ENCODE assay signal across 17 cellular contexts in the genomic region with DNA sequence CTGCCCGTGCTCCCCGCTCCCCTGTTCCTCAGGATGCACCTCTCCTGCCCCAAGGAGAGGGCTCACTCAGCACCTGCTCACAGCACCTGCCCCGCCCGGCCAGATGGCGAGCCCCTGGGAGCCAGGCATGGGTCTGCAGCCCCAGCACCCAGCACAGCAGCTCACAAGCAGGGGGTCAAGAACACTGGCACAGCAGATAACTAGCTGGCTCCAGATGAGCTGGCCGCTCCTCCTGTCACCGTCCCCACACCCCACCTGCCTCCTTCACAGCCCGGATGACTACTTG.
"Had no signal": no experiment of that assay in that cellular context is flagged by ENCODE, and none has a peak within 500 bp of the region (broad histone marks: within the 10 kb centered on the region; RNA-seq: fewer than 3 reads in every experiment).

No MANE protein-coding gene starts in this region.

- ATAC-seq: activated CD8-positive, alpha-beta T cell treated with anti-CD3 and anti-CD28 coated beads for 36 hours; heart right ventricle; naive thymus-derived CD4-positive, alpha-beta T cell had no signal

- H3K9ac ChIP-seq: parathyroid adenoma had no signal

- DNase-seq: activated CD4-positive, alpha-beta T cell treated with anti-CD3 and anti-CD28 coated beads for 48 hours; activated CD4-positive, CD25-positive, alpha-beta regulatory T cell; activated CD8-positive, alpha-beta T cell treated with anti-CD3 and anti-CD28 coated beads for 36 hours; activated naive CD4-positive, alpha-beta T cell treated with anti-CD3 and anti-CD28 coated beads for 36 hours; activated T-cell treated with anti-CD3 and anti-CD28 coated beads, Interleukin-2, amount 50 U/mL, for 1 hour; aorta; colonic mucosa; heart right ventricle; kidney glomerular epithelial cell; mesendoderm; naive thymus-derived CD4-positive, alpha-beta T cell; stimulated activated naive CD4-positive, alpha-beta T cell treated with Interleukin-2 at 50 U/mL for 16 hours had no signal

- H3K4me1 ChIP-seq: colonic mucosa, parathyroid adenoma had no signal

- FAIRE-seq: frontal cortex had no signal

- H3K9me3 Mint-ChIP-seq: activated CD8-positive, alpha-beta T cell treated with anti-CD3 and anti-CD28 coated beads for 36 hours; activated naive CD4-positive, alpha-beta T cell treated with anti-CD3 and anti-CD28 coated beads for 36 hours; central memory CD8-positive, alpha-beta T cell; naive thymus-derived CD4-positive, alpha-beta T cell; T-helper 2 cell treated with Interferon-gamma antibody and Interleukin-4, amounts not matched to agents 5 μg/mL and 100 μg/mL, for 36 hours; type B pancreatic cell had no signal

- H3K4me3 ChIP-seq: colonic mucosa, heart right ventricle had no signal

- H3K27me3 Mint-ChIP-seq: activated CD8-positive, alpha-beta T cell treated with anti-CD3 and anti-CD28 coated beads for 36 hours; central memory CD8-positive, alpha-beta T cell; naive thymus-derived CD4-positive, alpha-beta T cell; type B pancreatic cell had no signal

- H3K27me3 ChIP-seq: colonic mucosa, heart right ventricle had no signal

- H3K4me3 Mint-ChIP-seq: activated CD8-positive, alpha-beta T cell treated with anti-CD3 and anti-CD28 coated beads for 36 hours; activated naive CD4-positive, alpha-beta T cell treated with anti-CD3 and anti-CD28 coated beads for 36 hours; central memory CD8-positive, alpha-beta T cell; naive thymus-derived CD4-positive, alpha-beta T cell; T-helper 2 cell treated with Interferon-gamma antibody and Interleukin-4, amounts not matched to agents 5 μg/mL and 100 μg/mL, for 36 hours; type B pancreatic cell had no signal

- H3K27ac ChIP-seq: colonic mucosa, heart right ventricle, parathyroid adenoma had no signal

- H3K9me3 ChIP-seq: colonic mucosa, heart right ventricle had no signal

- H3K27ac Mint-ChIP-seq: activated CD8-positive, alpha-beta T cell treated with anti-CD3 and anti-CD28 coated beads for 36 hours; activated naive CD4-positive, alpha-beta T cell treated with anti-CD3 and anti-CD28 coated beads for 36 hours; type B pancreatic cell had no signal
